8 cellular contexts compared by ENCODE assay signal in genomic region chr3:194142156-194142910, GRCh38. TPM values are rescaled to one million over a fixed set of nuclear protein-coding genes. Genes with fewer than 3 reads are reported as not detected.
DNase-seq lines count a peak whose midpoint lies in the region; ATAC-seq and TF ChIP-seq lines count a peak whose summit lies in the region.

No MANE protein-coding gene starts in this region.

- H3K27me3 ChIP-seq in HUES6 (ENCODE audit: control insufficient read depth, insufficient read depth, low read length) (peaks cover 12% of the 10 kb centered on the region), sigmoid colon (no peaks in the 10 kb centered on the region)

- H3K4me3 Mint-ChIP-seq in T-helper 17 cell = peak overlapping the region; percentile 82

- peaks cover 3% of the 10 kb centered on the region for H3K36me3 Mint-ChIP-seq in T-helper 17 cell (ENCODE audit: low read depth)

- ATAC-seq in T-helper 17 cell = no peak
- ATAC-seq in Right ventricle myocardium superior (ENCODE audit: poor library complexity) = peak; percentile 41
- no peak for ATAC-seq in HG02973 (IDR thresholded peaks at IDR 0.05; ENCODE audit: unreplicated experiment)
- ATAC-seq in GM18505 (IDR thresholded peaks at IDR 0.05; ENCODE audit: unreplicated experiment) = no peak

- intact Hi-C loops in Right ventricle myocardium superior (cut with DNase I) = loop anchor here (5.0 kb wide), 2 partner anchors 110 to 175 kb away; no protein-coding TSS in a partner anchor
- intact Hi-C loops in sigmoid colon (cut with DNase I) = loop anchor here (2.0 kb wide), 1 partner anchor 344 kb away; the partner anchor contains the start of gene ATP13A3

- TF ChIP-seq CTCF in sigmoid colon (IDR thresholded peaks at IDR 0.05) = no peak

- H3K27ac Mint-ChIP-seq in T-helper 17 cell = peak overlapping the region; percentile 49

- TF ChIP-seq EP300 in sigmoid colon (IDR thresholded peaks at IDR 0.05) = no peak

- peaks cover 38% of the 10 kb centered on the region for H3K4me1 ChIP-seq in HUES6 (ENCODE audit: control insufficient read depth, insufficient read depth, low read length)
- H3K4me1 ChIP-seq in sigmoid colon = peaks cover 0 to 58% (median 48%) of the 10 kb centered on the region in 4 donors

- H3K36me3 ChIP-seq in HUES6 (ENCODE audit: control insufficient read depth, insufficient read depth, low read length) (no peaks in the 10 kb centered on the region), sigmoid colon (no peaks in the 10 kb centered on the region)

- peaks cover 12% of the 10 kb centered on the region for H3K4me1 Mint-ChIP-seq in T-helper 17 cell

- TF ChIP-seq POLR2A in sigmoid colon (IDR thresholded peaks at IDR 0.05) (no peak), GM18505 (IDR thresholded peaks at IDR 0.05; ENCODE audit: borderline replicate concordance, extremely low read depth, insufficient read depth, insufficient read length) (no peak)

- H3K9me3 ChIP-seq in HUES6 (ENCODE audit: control insufficient read depth, insufficient read depth, low read depth, low read length) (no peaks in the 10 kb centered on the region), T-helper 17 cell (ENCODE audit: control insufficient read depth, low read length, poor library complexity, severe bottlenecking) (no peaks in the 10 kb centered on the region), sigmoid colon (no peaks in the 10 kb centered on the region)

- 54 to 56% methylated on average over 14 of the region's 14 CpGs for WGBS in sigmoid colon, 2 donors

- H3K27ac ChIP-seq in HUES6 (ENCODE audit: low read depth, low read length) = peak overlapping the region; percentile 98
- peak overlapping the region; percentile 90 to 99 (median 96) for H3K27ac ChIP-seq in sigmoid colon

- no peak for DNase-seq in T-helper 17 cell
- peak; percentile 76 for DNase-seq in Right ventricle myocardium superior
- peak; percentile 87 for DNase-seq in sigmoid colon
- no peak for DNase-seq in AG08396 (ENCODE audit: low spot score)
- no peak for DNase-seq in activated effector memory CD4-positive, alpha-beta T cell treated with anti-CD3 and anti-CD28 coated beads, Interleukin-2, amount 50 U/mL, for 16 hours

- peak overlapping the region; percentile 47 for H3K4me3 ChIP-seq in HUES6 (ENCODE audit: low read depth, low read length)
- peak overlapping the region; percentile 10 to 48 (median 42) for H3K4me3 ChIP-seq in sigmoid colon

- peak overlapping the region; percentile 82 for H3K9ac ChIP-seq in HUES6 (ENCODE audit: low read length)

- H3K27me3 Mint-ChIP-seq in T-helper 17 cell = peaks cover 11% of the 10 kb centered on the region

RNA-seq across cellular contexts. Expression of gene HES1, which starts 6.4 kb away (rescaled TPM):
- total RNA-seq in T-helper 17 cell (1 to 10 TPM; 2.4 to 3.1 TPM), Right ventricle myocardium superior (11.1 TPM), sigmoid colon (10 to 100 TPM; 17.4 to 35.0 (median 23.4) TPM)
- 10 to 100 TPM; 24.0 to 47.4 (median 45.4) TPM for polyA plus RNA-seq in sigmoid colon

Comparison
In these comparisons a context has a peak if more than half of its experiments do, and no peak if none do; other contexts are left out.
1. DNase-seq: peak in Right ventricle myocardium superior (single experiment) and sigmoid colon (single experiment); none in T-helper 17 cell (0 of 3), AG08396 (single experiment) and activated effector memory CD4-positive, alpha-beta T cell treated with anti-CD3 and anti-CD28 coated beads, Interleukin-2, amount 50 U/mL, for 16 hours (single experiment).